In genomic region chr16:2968738-2969544, GRCh38 we compare ENCODE assay signal across 8 cellular contexts. TPM values are rescaled to one million over a fixed set of nuclear protein-coding genes. Genes with fewer than 3 reads are reported as not detected.
DNase-seq lines count a peak whose midpoint lies in the region; ATAC-seq and TF ChIP-seq lines count a peak whose summit lies in the region.

PAQR4 (plus strand) TSS chr16:2969348; CDS start chr16:2969675, 327 bp downstream.

- intact Hi-C loops in CD8-positive, alpha-beta T cell (cut with DNase I, micrococcal nuclease): loop anchor here (1.0 to 5.0 kb wide), 2 partner anchors 11 to 53 kb away; partner anchors contain the start of genes PKMYT1 (in 2 of the 2), HCFC1R1 (in 1 of the 2), THOC6 (in 1 of the 2) and TNFRSF12A (in 1 of the 2)

- H3K4me1 ChIP-seq in CD8-positive, alpha-beta T cell (ENCODE audit: insufficient read depth, low read length): peaks cover 48% of the 10 kb centered on the region

- peak; percentile 43 to 79 (median 65) for DNase-seq in CD8-positive, alpha-beta T cell
- peak; percentile 79 for DNase-seq in NCI-H82 treated with DMSO at 0.1 percent for 48 hours (lab: John Stamatoyannopoulos, UW; ENCODE audit: unreplicated experiment)
- peak; percentile 87 for DNase-seq in activated CD8-positive, alpha-beta T cell treated with anti-CD3 and anti-CD28 coated beads, Interleukin-2, amount 10 ng/mL, durations not matched to agents 7 days and 5 days
- peak; percentile 54 for DNase-seq in effector CD8-positive, alpha-beta T cell (lab: John Stamatoyannopoulos, UW)
- DNase-seq in lung microvascular endothelial cell (ENCODE audit: low read depth in 2 of 2): peak; percentile 87 to 91
- peak; percentile 56 to 86 (median 64) for DNase-seq in stimulated activated CD4-positive, alpha-beta T cell treated with anti-CD3 and anti-CD28 coated beads, TNF-alpha, amount 100 ng/mL, for 24 hours (ENCODE audit: low read depth in 3 of 3)

- peak; percentile 72 for ATAC-seq in CD8-positive, alpha-beta T cell
- ATAC-seq in GM19452 (IDR thresholded peaks at IDR 0.05; ENCODE audit: unreplicated experiment) (peak; percentile 80), HG03571 (IDR thresholded peaks at IDR 0.05; ENCODE audit: unreplicated experiment) (peak; percentile 65)
- peak; percentile 76 for ATAC-seq in activated CD8-positive, alpha-beta T cell treated with anti-CD3 and anti-CD28 coated beads, Interleukin-2, amount 10 ng/mL, durations not matched to agents 7 days and 5 days

- H3K27ac Mint-ChIP-seq in CD8-positive, alpha-beta T cell: no peak within 1 kb of the TSS
- peak within 1 kb of the TSS; percentile 74 for H3K27ac Mint-ChIP-seq in activated CD8-positive, alpha-beta T cell treated with anti-CD3 and anti-CD28 coated beads, Interleukin-2, amount 10 ng/mL, durations not matched to agents 7 days and 5 days

- no peak within 1 kb of the TSS for H3K27ac ChIP-seq in CD8-positive, alpha-beta T cell (ENCODE audit: low read depth, low read length)

- H3K36me3 Mint-ChIP-seq in CD8-positive, alpha-beta T cell: no peaks in the 10 kb centered on the region
- H3K36me3 Mint-ChIP-seq in activated CD8-positive, alpha-beta T cell treated with anti-CD3 and anti-CD28 coated beads, Interleukin-2, amount 10 ng/mL, durations not matched to agents 7 days and 5 days (ENCODE audit: low read depth): peaks cover 13% of the 10 kb centered on the region

- peaks cover 33% of the 10 kb centered on the region for H3K27me3 ChIP-seq in CD8-positive, alpha-beta T cell (ENCODE audit: insufficient read depth, low read length)

- no peaks in the 10 kb centered on the region for H3K36me3 ChIP-seq in CD8-positive, alpha-beta T cell (ENCODE audit: insufficient read depth, low read length)

- H3K9me3 Mint-ChIP-seq in CD8-positive, alpha-beta T cell: no peaks in the 10 kb centered on the region
- no peaks in the 10 kb centered on the region for H3K9me3 Mint-ChIP-seq in activated CD8-positive, alpha-beta T cell treated with anti-CD3 and anti-CD28 coated beads, Interleukin-2, amount 10 ng/mL, durations not matched to agents 7 days and 5 days (ENCODE audit: insufficient read depth)

- H3K4me3 ChIP-seq in CD8-positive, alpha-beta T cell (ENCODE audit: low read depth, low read length): peak within 1 kb of the TSS; percentile 48

- peaks cover 23% of the 10 kb centered on the region for H3K4me1 Mint-ChIP-seq in CD8-positive, alpha-beta T cell (ENCODE audit: low read depth)
- H3K4me1 Mint-ChIP-seq in activated CD8-positive, alpha-beta T cell treated with anti-CD3 and anti-CD28 coated beads, Interleukin-2, amount 10 ng/mL, durations not matched to agents 7 days and 5 days (ENCODE audit: low read depth): peaks cover 46% of the 10 kb centered on the region

- CTCF ChIA-PET in CD8-positive, alpha-beta T cell (lab: Charles Lee): interaction anchor here (1.0 to 1.8 kb wide), 3 partner anchors 7 to 130 kb away, joined by 3 to 8 read pairs (median 5); no protein-coding TSS in a partner anchor
- CTCF ChIA-PET in activated CD8-positive, alpha-beta T cell treated with anti-CD3 and anti-CD28 coated beads, Interleukin-2, amount 10 ng/mL, durations not matched to agents 7 days and 5 days (lab: Charles Lee): interaction anchor here (0.7 to 2.4 kb wide), 6 partner anchors 9 to 86 kb away, joined by 4 to 16 read pairs (median 8); partner anchors contain the start of genes FLYWCH2 and PKMYT1

- POLR2A ChIA-PET in CD8-positive, alpha-beta T cell (lab: Charles Lee): no interaction called here
- POLR2A ChIA-PET in activated CD8-positive, alpha-beta T cell treated with anti-CD3 and anti-CD28 coated beads, Interleukin-2, amount 10 ng/mL, durations not matched to agents 7 days and 5 days (lab: Charles Lee): interaction anchor here (0.6 to 2.0 kb wide), 6 partner anchors 9 to 997 kb away, joined by 3 to 30 read pairs (median 6); partner anchors contain the start of genes PKMYT1 and TBL3

- peak within 1 kb of the TSS; percentile 74 for H3K4me3 Mint-ChIP-seq in CD8-positive, alpha-beta T cell
- peak within 1 kb of the TSS; percentile 79 for H3K4me3 Mint-ChIP-seq in activated CD8-positive, alpha-beta T cell treated with anti-CD3 and anti-CD28 coated beads, Interleukin-2, amount 10 ng/mL, durations not matched to agents 7 days and 5 days

- no peak for TF ChIP-seq CTCF in CD8-positive, alpha-beta T cell (IDR thresholded peaks at IDR 0.05)

- peaks cover 30% of the 10 kb centered on the region for H3K27me3 Mint-ChIP-seq in CD8-positive, alpha-beta T cell (ENCODE audit: low read depth)
- peaks cover 19% of the 10 kb centered on the region for H3K27me3 Mint-ChIP-seq in activated CD8-positive, alpha-beta T cell treated with anti-CD3 and anti-CD28 coated beads, Interleukin-2, amount 10 ng/mL, durations not matched to agents 7 days and 5 days (ENCODE audit: low read depth)

- no peaks in the 10 kb centered on the region for H3K9me3 ChIP-seq in CD8-positive, alpha-beta T cell (ENCODE audit: low read length)

RNA-seq across cellular contexts. Expression of gene PAQR4, which starts in this region (rescaled TPM):
- under 1 TPM; 0.14 to 0.22 TPM for total RNA-seq in CD8-positive, alpha-beta T cell
- 10 to 100 TPM; 53.6 to 57.7 TPM for total RNA-seq in activated CD8-positive, alpha-beta T cell treated with anti-CD3 and anti-CD28 coated beads, Interleukin-2, amount 10 ng/mL, durations not matched to agents 7 days and 5 days
- 2.6 and 4.1 TPM in 2 replicates for total RNA-seq in lung microvascular endothelial cell

Comparison
In these comparisons a context has a peak if more than half of its experiments do, and no peak if none do; other contexts are left out.
1. RNA of gene PAQR4 (total RNA-seq): 53.6 to 57.7 TPM in activated CD8-positive, alpha-beta T cell treated with anti-CD3 and anti-CD28 coated beads, Interleukin-2, amount 10 ng/mL, durations not matched to agents 7 days and 5 days; 2.6 to 4.1 TPM in lung microvascular endothelial cell and 0.14 to 0.22 TPM in CD8-positive, alpha-beta T cell; every median in the first group is over 10 times any median in the second.
2. Peak in DNase-seq, ATAC-seq and H3K4me3 ChIP-seq in CD8-positive, alpha-beta T cell; RNA of the gene not detected or under 1 TPM.
3. Peak in every context shown above with its lines, with median percentiles within 50 percentile points of each other: ATAC-seq and DNase-seq.